Comparison of ENCODE assay signal across 6 cellular contexts in the genomic region with DNA sequence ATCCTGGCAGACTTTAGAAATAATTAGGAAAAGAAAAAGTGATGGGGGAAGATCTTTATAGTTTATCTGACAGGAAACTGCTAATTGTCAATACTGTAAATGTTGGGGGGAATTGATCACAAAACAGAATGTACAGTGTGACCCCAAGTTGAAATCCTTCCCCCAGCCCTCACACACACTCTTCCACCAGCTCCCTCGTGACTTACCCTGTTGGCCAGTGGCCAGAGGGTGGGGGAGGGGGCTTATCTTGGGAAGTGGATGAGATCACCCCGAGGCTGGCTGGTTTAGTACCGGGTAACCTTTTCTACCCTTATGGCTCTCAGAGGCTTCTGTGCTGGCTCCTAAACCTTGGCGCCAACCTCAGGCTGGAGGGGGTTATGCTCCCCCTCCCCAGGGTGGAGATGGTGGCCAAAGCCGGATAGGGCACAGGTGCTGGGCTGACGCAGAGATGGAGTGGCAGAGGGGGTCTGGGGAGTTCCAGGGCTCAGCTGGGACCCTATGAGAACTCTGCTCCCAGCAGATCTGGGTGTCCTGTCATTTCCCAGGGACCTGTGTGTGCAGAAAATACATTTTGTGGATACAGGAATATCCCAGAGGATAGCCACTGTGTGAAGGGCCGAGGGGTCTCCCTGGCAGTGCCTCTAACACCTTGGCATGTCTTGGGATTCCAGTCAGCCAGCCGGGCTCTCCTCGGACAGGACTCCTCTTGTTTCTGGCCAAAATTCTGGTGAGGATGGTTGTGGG. TPM values are rescaled to one million over a fixed set of nuclear protein-coding genes. Genes with fewer than 3 reads are reported as not detected.
A peak's percentile ranks its signal among the peaks of the same experiment; 100 is the strongest.
DNase-seq lines count a peak whose midpoint lies in the region; ATAC-seq and TF ChIP-seq lines count a peak whose summit lies in the region.

No MANE protein-coding gene starts in this region.

- H3K4me3 Mint-ChIP-seq in natural killer cell = no peak overlapping the region

- intact Hi-C loops in thyroid gland (cut with DNase I) = loop anchor here (10.0 kb wide), 1 partner anchor 285 kb away; a partner anchor contains a TSS
- intact Hi-C loops in natural killer cell (cut with micrococcal nuclease) = no loop called here

- H3K27me3 ChIP-seq in foreskin keratinocyte = no peaks in the 10 kb centered on the region
- H3K27me3 ChIP-seq in thyroid gland = no peaks in the 10 kb centered on the region

- H3K27me3 Mint-ChIP-seq in natural killer cell (ENCODE audit: low read depth in 2 of 2) = no peaks in the 10 kb centered on the region

- TF ChIP-seq CTCF in foreskin keratinocyte (conservative IDR thresholded peaks at IDR 0.05) (no peak), thyroid gland (IDR thresholded peaks at IDR 0.05) (no peak), natural killer cell (IDR thresholded peaks at IDR 0.05) (no peak)

- H3K27ac ChIP-seq in foreskin keratinocyte (no peak overlapping the region), thyroid gland (peak overlapping the region; percentile 89 to 98 (median 96))

- H3K4me1 ChIP-seq in foreskin keratinocyte (peaks cover 14% of the 10 kb centered on the region), thyroid gland (peaks cover 68 to 96% of the 10 kb centered on the region in 2 donors)

- peak; percentile 45 to 52 for DNase-seq in SHP77 (lab: John Stamatoyannopoulos, UW)
- DNase-seq in SHP77 treated with DMSO at 0.1 percent for 48 hours (lab: John Stamatoyannopoulos, UW) = no peak
- DNase-seq in foreskin keratinocyte = peak; percentile 29 to 60
- peak; percentile 93 to 96 for DNase-seq in thyroid gland
- DNase-seq in cortex of kidney (lab: John Stamatoyannopoulos, UW) = no peak
- DNase-seq in natural killer cell = no peak

- peaks cover 0 to 10% of the 10 kb centered on the region in 2 donors for H3K4me1 Mint-ChIP-seq in natural killer cell

- H3K27ac Mint-ChIP-seq in natural killer cell = no peak overlapping the region

- no peaks in the 10 kb centered on the region for H3K9me3 Mint-ChIP-seq in natural killer cell

- WGBS in thyroid gland, 2 donors = 18 to 23% methylated on average over 6 to 8 of the region's 9 CpGs

- no peaks in the 10 kb centered on the region for H3K9me3 ChIP-seq in thyroid gland

- no peaks in the 10 kb centered on the region for H3K36me3 ChIP-seq in thyroid gland

- no peaks in the 10 kb centered on the region for H3K36me3 Mint-ChIP-seq in natural killer cell

- peak; percentile 23 for ATAC-seq in foreskin keratinocyte
- no peak for ATAC-seq in natural killer cell

- peak; percentile 8 to 51 for TF ChIP-seq POLR2A in thyroid gland (IDR thresholded peaks at IDR 0.05)

- no peak overlapping the region for H3K4me3 ChIP-seq in thyroid gland (replicated peaks in 1 of 3)

RNA-seq across cellular contexts. Expression of a gene that starts 18.6 kb away (rescaled TPM):
- 0.07 TPM in 1 of 2 replicates, not detected in the other for total RNA-seq in foreskin keratinocyte
- 0.02 TPM in 1 of 2 replicates, not detected in the other for polyA plus RNA-seq in foreskin keratinocyte
- total RNA-seq in thyroid gland = 100 to 1,000 TPM in 3 of 4 donors, 10 to 100 TPM in 1; 43.1 to 166 (median 134) TPM
- not detected for total RNA-seq in natural killer cell

RNA-seq across cellular contexts. Expression of a gene that starts 19.8 kb away (rescaled TPM):
- 14.4 and 19.6 TPM in 2 replicates for total RNA-seq in foreskin keratinocyte
- polyA plus RNA-seq in foreskin keratinocyte = 2.8 and 4.4 TPM in 2 replicates
- total RNA-seq in thyroid gland = 10 to 100 TPM; 10.7 to 34.5 (median 26.9) TPM
- 10 to 100 TPM; 10.2 to 16.5 (median 11.0) TPM for total RNA-seq in natural killer cell

RNA-seq across cellular contexts. Expression of a gene that starts 25.2 kb away (rescaled TPM):
- total RNA-seq in foreskin keratinocyte = 1.5 and 2.2 TPM in 2 replicates
- polyA plus RNA-seq in foreskin keratinocyte = 1.7 and 3.1 TPM in 2 replicates
- total RNA-seq in thyroid gland = 10 to 100 TPM in 3 of 4 donors, 1 to 10 TPM in 1; 6.1 to 15.6 (median 10.9) TPM
- 1 to 10 TPM; 1.8 to 4.5 (median 2.8) TPM for total RNA-seq in natural killer cell

RNA-seq across cellular contexts. Expression of a gene that starts 34.1 kb away (rescaled TPM):
- total RNA-seq in foreskin keratinocyte (118 and 134 TPM in 2 replicates), thyroid gland (100 to 1,000 TPM in 1 of 4 donors, 10 to 100 TPM in 3; 29.4 to 113 (median 48.3) TPM), natural killer cell (10 to 100 TPM; 57.2 to 62.8 (median 60.0) TPM)
- polyA plus RNA-seq in foreskin keratinocyte = 176 and 179 TPM in 2 replicates

RNA-seq across cellular contexts. Expression of a gene that starts 35.2 kb away (rescaled TPM):
- total RNA-seq in foreskin keratinocyte = 33.5 and 34.0 TPM in 2 replicates
- 16.9 and 19.0 TPM in 2 replicates for polyA plus RNA-seq in foreskin keratinocyte
- 10 to 100 TPM; 49.7 to 69.4 (median 53.6) TPM for total RNA-seq in thyroid gland
- 10 to 100 TPM; 26.9 to 33.6 (median 33.1) TPM for total RNA-seq in natural killer cell

Comparison
In these comparisons a context has a peak if more than half of its experiments do, and no peak if none do; other contexts are left out.
1. DNase-seq: peak in SHP77 (2 of 2), foreskin keratinocyte (2 of 2) and thyroid gland (2 of 2); none in SHP77 treated with DMSO at 0.1 percent for 48 hours (single experiment), cortex of kidney (single experiment) and natural killer cell (single experiment).
2. RNA of a gene that starts 18.6 kb away (total RNA-seq): 43.1 to 166 TPM in thyroid gland; 0.07 TPM in foreskin keratinocyte and not detected in natural killer cell; every median in the first group is over 10 times any median in the second.